In genomic region chr7:42076870-42077269, GRCh38 we compare ENCODE assay signal across 17 cellular contexts.
"Had no signal": no experiment of that assay in that cellular context is flagged by ENCODE, and none has a peak within 500 bp of the region (broad histone marks: within the 10 kb centered on the region; RNA-seq: fewer than 3 reads in every experiment).

No MANE protein-coding gene starts in this region.

- ATAC-seq: effector memory CD8-positive, alpha-beta T cell; foreskin keratinocyte; left cardiac atrium; lower lobe of right lung; naive thymus-derived CD4-positive, alpha-beta T cell had no signal

- DNase-seq: cortex of kidney; effector memory CD8-positive, alpha-beta T cell; erythroblast; foreskin keratinocyte; kidney; left cardiac atrium; left ventricle myocardium inferior; lower lobe of right lung; naive thymus-derived CD4-positive, alpha-beta T cell; sigmoid colon; stimulated activated CD4-positive, alpha-beta T cell treated with anti-CD3 and anti-CD28 coated beads, Interleukin-12 subunit alpha, Interleukin-12 subunit beta, amount 100 ng/mL, for 4 hours; stimulated activated naive CD4-positive, alpha-beta T cell treated with Interleukin-2 at 50 U/mL for 16 hours; thyroid gland had no signal

- H3K4me1 Mint-ChIP-seq: central memory CD8-positive, alpha-beta T cell; naive thymus-derived CD4-positive, alpha-beta T cell had no signal

- H3K4me1 ChIP-seq: foreskin keratinocyte had no signal

- H3K9me3 ChIP-seq: left ventricle myocardium inferior, lower lobe of right lung, sigmoid colon, suprapubic skin, thyroid gland had no signal

- H3K27me3 Mint-ChIP-seq: central memory CD8-positive, alpha-beta T cell; effector memory CD8-positive, alpha-beta T cell; type B pancreatic cell had no signal

- H3K27ac ChIP-seq: foreskin keratinocyte, left ventricle myocardium inferior, lower lobe of right lung, suprapubic skin, thyroid gland had no signal

- H3K4me3 Mint-ChIP-seq: central memory CD8-positive, alpha-beta T cell; effector memory CD8-positive, alpha-beta T cell; memory B cell; naive thymus-derived CD4-positive, alpha-beta T cell; type B pancreatic cell had no signal

- H3K36me3 Mint-ChIP-seq: memory B cell; naive thymus-derived CD4-positive, alpha-beta T cell had no signal

- H3K27me3 ChIP-seq: foreskin keratinocyte, sigmoid colon, suprapubic skin, thyroid gland had no signal

- H3K9me3 Mint-ChIP-seq: central memory CD8-positive, alpha-beta T cell; effector memory CD8-positive, alpha-beta T cell; memory B cell had no signal

- H3K27ac Mint-ChIP-seq: effector memory CD8-positive, alpha-beta T cell; memory B cell; naive thymus-derived CD4-positive, alpha-beta T cell; type B pancreatic cell had no signal
